ENCODE assay signal across 1 cellular context in genomic region chr17:28701987-28702751, GRCh38.
A peak's percentile ranks its signal among the peaks of the same experiment; 100 is the strongest.
TF ChIP-seq lines count a peak whose summit lies in the region.

No MANE protein-coding gene starts in this region.

TF ChIP-seq in HepG2, 621 proteins besides CTCF, POLR2A, EP300 and RAD21 (continued from another document):
- TF ChIP-seq ZNF609 (CRISPR knock-in tag; IDR thresholded peaks at IDR 0.05; ENCODE audit: borderline replicate concordance) (no peak), SIN3B (IDR thresholded peaks at IDR 0.05; ENCODE audit: low read length) (no peak), ZNF260 (CRISPR knock-in tag; IDR thresholded peaks at IDR 0.05; ENCODE audit: borderline replicate concordance, low read depth) (no peak), GTF3A (CRISPR knock-in tag; conservative IDR thresholded peaks at IDR 0.05) (no peak), MTA3 (CRISPR knock-in tag; IDR thresholded peaks at IDR 0.05) (no peak), POLR2AphosphoS5 (IDR thresholded peaks at IDR 0.05; ENCODE audit: low read depth, low read length) (no peak), THAP9 (CRISPR knock-in tag; IDR thresholded peaks at IDR 0.05; ENCODE audit: borderline replicate concordance) (no peak), CBX2 (IDR thresholded peaks at IDR 0.05; ENCODE audit: low read depth, low read length) (no peak), CBX2 (CRISPR knock-in tag; IDR thresholded peaks at IDR 0.05; ENCODE audit: low read depth) (no peak), REST (IDR thresholded peaks at IDR 0.05; ENCODE audit: borderline replicate concordance in 1 of 2, low read depth in 1 of 2, low read length in 2 of 2) (no peak), GLI4 (CRISPR knock-in tag; IDR thresholded peaks at IDR 0.05; ENCODE audit: borderline replicate concordance) (no peak), HIC2 (CRISPR knock-in tag; IDR thresholded peaks at IDR 0.05; ENCODE audit: low read depth) (peak; percentile 85; the same call in 1 of the 2 replicates), ZNF501 (CRISPR knock-in tag; IDR thresholded peaks at IDR 0.05) (no peak), SPEN (CRISPR knock-in tag; IDR thresholded peaks at IDR 0.05; ENCODE audit: low read depth) (no peak), TFDP2 (CRISPR knock-in tag; IDR thresholded peaks at IDR 0.05) (no peak), CSRNP1 (CRISPR knock-in tag; IDR thresholded peaks at IDR 0.05) (no peak), ZNF274 (CRISPR knock-in tag; IDR thresholded peaks at IDR 0.05) (no peak), U2AF1 (optimal IDR thresholded peaks at IDR 0.05; ENCODE audit: low read depth, low read length) (no peak), ZNF12 (CRISPR knock-in tag; IDR thresholded peaks at IDR 0.05) (no peak), SOX13 (IDR thresholded peaks at IDR 0.05) (no peak), SOX13 (CRISPR knock-in tag; conservative IDR thresholded peaks at IDR 0.05 in 1 of 2, IDR thresholded peaks at IDR 0.05 in 1 of 2) (peak in 1 of 2 experiments; percentile 22; a peak in 1 of 4 replicates)
- TF ChIP-seq, protein P1, sequence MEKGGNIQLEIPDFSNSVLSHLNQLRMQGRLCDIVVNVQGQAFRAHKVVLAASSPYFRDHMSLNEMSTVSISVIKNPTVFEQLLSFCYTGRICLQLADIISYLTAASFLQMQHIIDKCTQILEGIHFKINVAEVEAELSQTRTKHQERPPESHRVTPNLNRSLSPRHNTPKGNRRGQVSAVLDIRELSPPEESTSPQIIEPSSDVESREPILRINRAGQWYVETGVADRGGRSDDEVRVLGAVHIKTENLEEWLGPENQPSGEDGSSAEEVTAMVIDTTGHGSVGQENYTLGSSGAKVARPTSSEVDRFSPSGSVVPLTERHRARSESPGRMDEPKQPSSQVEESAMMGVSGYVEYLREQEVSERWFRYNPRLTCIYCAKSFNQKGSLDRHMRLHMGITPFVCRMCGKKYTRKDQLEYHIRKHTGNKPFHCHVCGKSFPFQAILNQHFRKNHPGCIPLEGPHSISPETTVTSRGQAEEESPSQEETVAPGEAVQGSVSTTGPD (CRISPR knock-in tag; IDR thresholded peaks at IDR 0.05), result no peak
- TF ChIP-seq, protein P2, sequence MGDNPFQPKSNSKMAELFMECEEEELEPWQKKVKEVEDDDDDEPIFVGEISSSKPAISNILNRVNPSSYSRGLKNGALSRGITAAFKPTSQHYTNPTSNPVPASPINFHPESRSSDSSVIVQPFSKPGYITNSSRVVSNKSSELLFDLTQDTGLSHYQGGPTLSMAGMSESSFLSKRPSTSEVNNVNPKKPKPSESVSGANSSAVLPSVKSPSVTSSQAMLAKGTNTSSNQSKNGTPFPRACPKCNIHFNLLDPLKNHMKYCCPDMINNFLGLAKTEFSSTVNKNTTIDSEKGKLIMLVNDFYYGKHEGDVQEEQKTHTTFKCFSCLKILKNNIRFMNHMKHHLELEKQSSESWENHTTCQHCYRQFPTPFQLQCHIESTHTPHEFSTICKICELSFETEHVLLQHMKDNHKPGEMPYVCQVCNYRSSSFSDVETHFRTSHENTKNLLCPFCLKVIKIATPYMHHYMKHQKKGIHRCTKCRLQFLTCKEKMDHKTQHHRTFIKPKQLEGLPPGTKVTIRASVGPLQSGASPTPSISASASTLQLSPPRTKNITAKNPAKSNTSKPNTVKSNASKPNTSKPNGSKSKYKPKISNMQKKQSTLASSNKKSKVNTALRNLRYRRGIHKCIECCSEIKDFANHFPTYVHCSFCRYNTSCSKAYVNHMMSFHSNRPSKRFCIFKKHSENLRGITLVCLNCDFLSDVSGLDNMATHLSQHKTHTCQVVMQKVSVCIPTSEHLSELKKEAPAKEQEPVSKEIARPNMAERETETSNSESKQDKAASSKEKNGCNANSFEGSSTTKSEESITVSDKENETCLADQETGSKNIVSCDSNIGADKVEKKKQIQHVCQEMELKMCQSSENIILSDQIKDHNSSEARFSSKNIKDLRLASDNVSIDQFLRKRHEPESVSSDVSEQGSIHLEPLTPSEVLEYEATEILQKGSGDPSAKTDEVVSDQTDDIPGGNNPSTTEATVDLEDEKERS (CRISPR knock-in tag; IDR thresholded peaks at IDR 0.05), result no peak
- TF ChIP-seq, protein P3, sequence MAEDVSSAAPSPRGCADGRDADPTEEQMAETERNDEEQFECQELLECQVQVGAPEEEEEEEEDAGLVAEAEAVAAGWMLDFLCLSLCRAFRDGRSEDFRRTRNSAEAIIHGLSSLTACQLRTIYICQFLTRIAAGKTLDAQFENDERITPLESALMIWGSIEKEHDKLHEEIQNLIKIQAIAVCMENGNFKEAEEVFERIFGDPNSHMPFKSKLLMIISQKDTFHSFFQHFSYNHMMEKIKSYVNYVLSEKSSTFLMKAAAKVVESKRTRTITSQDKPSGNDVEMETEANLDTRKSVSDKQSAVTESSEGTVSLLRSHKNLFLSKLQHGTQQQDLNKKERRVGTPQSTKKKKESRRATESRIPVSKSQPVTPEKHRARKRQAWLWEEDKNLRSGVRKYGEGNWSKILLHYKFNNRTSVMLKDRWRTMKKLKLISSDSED (CRISPR knock-in tag; IDR thresholded peaks at IDR 0.05), result no peak
- TF ChIP-seq, protein P4, sequence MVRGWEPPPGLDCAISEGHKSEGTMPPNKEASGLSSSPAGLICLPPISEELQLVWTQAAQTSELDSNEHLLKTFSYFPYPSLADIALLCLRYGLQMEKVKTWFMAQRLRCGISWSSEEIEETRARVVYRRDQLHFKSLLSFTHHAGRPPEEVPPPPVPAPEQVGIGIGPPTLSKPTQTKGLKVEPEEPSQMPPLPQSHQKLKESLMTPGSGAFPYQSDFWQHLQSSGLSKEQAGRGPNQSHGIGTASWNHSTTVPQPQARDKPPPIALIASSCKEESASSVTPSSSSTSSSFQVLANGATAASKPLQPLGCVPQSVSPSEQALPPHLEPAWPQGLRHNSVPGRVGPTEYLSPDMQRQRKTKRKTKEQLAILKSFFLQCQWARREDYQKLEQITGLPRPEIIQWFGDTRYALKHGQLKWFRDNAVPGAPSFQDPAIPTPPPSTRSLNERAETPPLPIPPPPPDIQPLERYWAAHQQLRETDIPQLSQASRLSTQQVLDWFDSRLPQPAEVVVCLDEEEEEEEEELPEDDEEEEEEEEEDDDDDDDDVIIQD (CRISPR knock-in tag; IDR thresholded peaks at IDR 0.05; ENCODE audit: low read depth), result no peak
- TF ChIP-seq, protein P5, sequence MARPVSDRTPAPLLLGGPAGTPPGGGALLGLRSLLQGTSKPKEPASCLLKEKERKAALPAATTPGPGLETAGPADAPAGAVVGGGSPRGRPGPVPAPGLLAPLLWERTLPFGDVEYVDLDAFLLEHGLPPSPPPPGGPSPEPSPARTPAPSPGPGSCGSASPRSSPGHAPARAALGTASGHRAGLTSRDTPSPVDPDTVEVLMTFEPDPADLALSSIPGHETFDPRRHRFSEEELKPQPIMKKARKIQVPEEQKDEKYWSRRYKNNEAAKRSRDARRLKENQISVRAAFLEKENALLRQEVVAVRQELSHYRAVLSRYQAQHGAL (CRISPR knock-in tag; IDR thresholded peaks at IDR 0.05; ENCODE audit: not compliant biosample characterization), result no peak
